In genomic region chr1:23902611-23903278, GRCh38 we compare ENCODE assay signal across 11 cellular contexts. TPM values are rescaled to one million over a fixed set of nuclear protein-coding genes. Genes with fewer than 3 reads are reported as not detected.
DNase-seq lines count a peak whose midpoint lies in the region; ATAC-seq and TF ChIP-seq lines count a peak whose summit lies in the region.
"Had no signal": no experiment of that assay in that cellular context is flagged by ENCODE, and none has a peak within 500 bp of the region (broad histone marks: within the 10 kb centered on the region; RNA-seq: fewer than 3 reads in every experiment).

No MANE protein-coding gene starts in this region.

- H3K36me3 ChIP-seq in DOHH2 (ENCODE audit: control insufficient read depth, low read length) (peaks cover 43% of the 10 kb centered on the region), iPS-15b (ENCODE audit: control insufficient read depth, insufficient read depth, low read length) (no peaks in the 10 kb centered on the region)

- H3K9me2 ChIP-seq in DOHH2 (replicated peaks; ENCODE audit: control insufficient read depth, low read length) = no peaks in the 10 kb centered on the region

- CTCF ChIA-PET in CD4-positive, alpha-beta T cell (lab: Charles Lee) = no interaction called here

- no peak overlapping the region for H3K27ac Mint-ChIP-seq in CD4-positive, alpha-beta T cell

- H3K4me3 ChIP-seq in DOHH2 (ENCODE audit: low read length) = no peak overlapping the region
- peak overlapping the region; percentile 37 for H3K4me3 ChIP-seq in iPS-15b (ENCODE audit: low read depth, low read length)

- ATAC-seq in HG03025 (IDR thresholded peaks at IDR 0.05; ENCODE audit: low FRiP score, unreplicated experiment) (no peak), HG03469 (IDR thresholded peaks at IDR 0.05; ENCODE audit: unreplicated experiment) (no peak)
- ATAC-seq in CD4-positive, alpha-beta T cell (ENCODE audit: poor library complexity) = no peak

- no peak overlapping the region for H3K4me3 Mint-ChIP-seq in CD4-positive, alpha-beta T cell

- no peaks in the 10 kb centered on the region for H3K36me3 Mint-ChIP-seq in CD4-positive, alpha-beta T cell (ENCODE audit: low read depth)

- DNase-seq in astrocyte of the hippocampus (ENCODE audit: low read depth, low spot score) (peak; percentile 46), retina (peak; percentile 69), UCSD-AML1 (lab: John Stamatoyannopoulos, UW; ENCODE audit: unreplicated experiment) (no peak)
- DNase-seq in CD4-positive, alpha-beta T cell = no peak
- DNase-seq: activated CD8-positive, alpha-beta memory T cell treated with anti-CD3 and anti-CD28 coated beads, Interleukin-2, amount 50 U/mL, for 4 hours; NCI-H1105 had no signal

- H3K9ac ChIP-seq in iPS-15b (ENCODE audit: low read depth, low read length) = no peak overlapping the region

- no peaks in the 10 kb centered on the region for H4K20me1 ChIP-seq in DOHH2 (ENCODE audit: control insufficient read depth, insufficient read depth, low read depth, low read length)

- H3K4me1 ChIP-seq in DOHH2 (ENCODE audit: control insufficient read depth, low read length) = peaks cover 80% of the 10 kb centered on the region
- peaks cover 3% of the 10 kb centered on the region for H3K4me1 ChIP-seq in iPS-15b (ENCODE audit: control insufficient read depth, insufficient read depth, low read length)

- no peaks in the 10 kb centered on the region for H3K9me3 Mint-ChIP-seq in CD4-positive, alpha-beta T cell

- no peaks in the 10 kb centered on the region for H3K4me1 Mint-ChIP-seq in CD4-positive, alpha-beta T cell (ENCODE audit: low read depth)

- H3F3A ChIP-seq in DOHH2 (ENCODE audit: control insufficient read depth, insufficient read depth) = peaks cover 10% of the 10 kb centered on the region

- no peak overlapping the region for H3K27ac ChIP-seq in DOHH2 (ENCODE audit: low read depth, low read length)
- H3K27ac ChIP-seq in CD4-positive, alpha-beta T cell (ENCODE audit: low read depth, low read length) = no peak overlapping the region

- intact Hi-C loops in CD4-positive, alpha-beta T cell (cut with DNase I, micrococcal nuclease) = no loop called here

- H3K4me2 ChIP-seq in DOHH2 (ENCODE audit: low read length) = peak overlapping the region; percentile 57

- no peaks in the 10 kb centered on the region for H3K9me3 ChIP-seq in DOHH2 (ENCODE audit: control insufficient read depth, insufficient read depth, low read length)
- no peaks in the 10 kb centered on the region for H3K9me3 ChIP-seq in iPS-15b (ENCODE audit: control insufficient read depth, insufficient read depth, low read length)
- no peaks in the 10 kb centered on the region for H3K9me3 ChIP-seq in CD4-positive, alpha-beta T cell (ENCODE audit: control insufficient read depth, low read length)

- H3K27me3 Mint-ChIP-seq in CD4-positive, alpha-beta T cell = peaks cover 48% of the 10 kb centered on the region

- POLR2A ChIA-PET in CD4-positive, alpha-beta T cell (lab: Charles Lee) = no interaction called here

- H3K79me2 ChIP-seq in DOHH2 (ENCODE audit: control insufficient read depth, low read length) = peaks cover 60% of the 10 kb centered on the region

- TF ChIP-seq CTCF in DOHH2 (IDR thresholded peaks at IDR 0.05; ENCODE audit: low read depth, low read length, poor library complexity, severe bottlenecking) = no peak
- no peak for TF ChIP-seq CTCF in CD4-positive, alpha-beta T cell (IDR thresholded peaks at IDR 0.05)

- no peaks in the 10 kb centered on the region for H3K27me3 ChIP-seq in DOHH2 (ENCODE audit: control insufficient read depth, low read length)
- peaks cover 24% of the 10 kb centered on the region for H3K27me3 ChIP-seq in iPS-15b (ENCODE audit: control insufficient read depth, insufficient read depth, low read length)
- peaks cover 7% of the 10 kb centered on the region for H3K27me3 ChIP-seq in CD4-positive, alpha-beta T cell (ENCODE audit: control insufficient read depth, insufficient read depth, low read length)

RNA-seq across cellular contexts. Expression of gene CNR2, which starts 10.4 kb away (rescaled TPM):
- total RNA-seq in CD4-positive, alpha-beta T cell = under 1 TPM in 1 of 2 experiments, not detected in 1; 0.05 TPM
- total RNA-seq: SK-MEL-5 had no signal

RNA-seq across cellular contexts. Expression of gene FUCA1, which starts 34.7 kb away (rescaled TPM):
- 1 to 10 TPM; 3.6 to 4.1 TPM for total RNA-seq in CD4-positive, alpha-beta T cell

RNA-seq across cellular contexts. Expression of gene PNRC2, which starts 56.9 kb away (rescaled TPM):
- 100 to 1,000 TPM; 172 to 183 TPM for total RNA-seq in CD4-positive, alpha-beta T cell

Comparison
In these comparisons a context has a peak if more than half of its experiments do, and no peak if none do; other contexts are left out.
1. DNase-seq: peak in astrocyte of the hippocampus (single experiment) and retina (single experiment); none in UCSD-AML1 (single experiment) and CD4-positive, alpha-beta T cell (0 of 10).